8 cellular contexts compared by ENCODE assay signal in genomic region chr2:88986931-88987330, GRCh38.
DNase-seq lines count a peak whose midpoint lies in the region; ATAC-seq and TF ChIP-seq lines count a peak whose summit lies in the region.
"Not testable (repeated sequence)": the region's sequence is repeated elsewhere in the genome, so short reads cannot be mapped to it uniquely, and the experiment has no call there.

No MANE protein-coding gene starts in this region.

- not testable (repeated sequence) for H3K79me1 ChIP-seq in trophoblast cell (ENCODE audit: low read length)

- H3K36me3 Mint-ChIP-seq in activated CD4-positive, alpha-beta T cell treated with anti-CD3 and anti-CD28 coated beads for 36 hours (ENCODE audit: low read depth): not testable (repeated sequence)

- H3K4me2 ChIP-seq in OCI-LY1 (ENCODE audit: low read length); trophoblast cell (ENCODE audit: low read length): not testable (repeated sequence)

- not testable (repeated sequence) for H3K27me3 ChIP-seq in OCI-LY1 (ENCODE audit: insufficient read depth, low read length); trophoblast cell (ENCODE audit: insufficient read depth, low read length)

- TF ChIP-seq CTCF in 22Rv1 (IDR thresholded peaks at IDR 0.05): peak; percentile 23
- TF ChIP-seq CTCF in OCI-LY1 (IDR thresholded peaks at IDR 0.05; ENCODE audit: low read length): peak; percentile 16; the same call in 1 of the 2 replicates
- TF ChIP-seq CTCF in epithelial cell of proximal tubule (conservative IDR thresholded peaks at IDR 0.05; ENCODE audit: low read depth, low read length): peak; percentile 44

- H3K14ac ChIP-seq in trophoblast cell (ENCODE audit: low read length): not testable (repeated sequence)

- H3K36me3 ChIP-seq in OCI-LY1 (ENCODE audit: insufficient read depth, low read length); trophoblast cell (ENCODE audit: control insufficient read depth in 1 of 2, insufficient read depth in 2 of 2, low read length in 2 of 2): not testable (repeated sequence)

- H2BK5ac ChIP-seq in trophoblast cell (ENCODE audit: low read depth, low read length, poor library complexity): not testable (repeated sequence)

- CTCF ChIA-PET in activated CD4-positive, alpha-beta T cell treated with anti-CD3 and anti-CD28 coated beads for 36 hours (lab: Charles Lee): not testable (repeated sequence)

- H4K12ac ChIP-seq in trophoblast cell (ENCODE audit: low read depth, low read length): not testable (repeated sequence)

- not testable (repeated sequence) for H3K27ac ChIP-seq in 22Rv1; OCI-LY1 (ENCODE audit: low read depth, low read length, poor library complexity, severe bottlenecking); trophoblast cell (ENCODE audit: low read depth, low read length)

- H3K9ac ChIP-seq in OCI-LY1 (ENCODE audit: low read length); trophoblast cell (ENCODE audit: low read length): not testable (repeated sequence)

- not testable (repeated sequence) for H3K4me3 ChIP-seq in OCI-LY1 (ENCODE audit: low read depth, low read length, poor library complexity, severe bottlenecking); epithelial cell of proximal tubule (ENCODE audit: low read depth, low read length); trophoblast cell (ENCODE audit: low read depth, low read length)

- H3F3A ChIP-seq in OCI-LY1 (ENCODE audit: insufficient read depth, low read length): not testable (repeated sequence)

- not testable (repeated sequence) for H2BK12ac ChIP-seq in trophoblast cell (ENCODE audit: low read length)

- H2AK5ac ChIP-seq in trophoblast cell (ENCODE audit: low read length): not testable (repeated sequence)

- not testable (repeated sequence) for H3K27me3 Mint-ChIP-seq in activated CD4-positive, alpha-beta T cell treated with anti-CD3 and anti-CD28 coated beads for 36 hours

- H3K23ac ChIP-seq in trophoblast cell (ENCODE audit: low read length): not testable (repeated sequence)

- not testable (repeated sequence) for H3K9me2 ChIP-seq in OCI-LY1 (ENCODE audit: low read depth, low read length)

- H3K27ac Mint-ChIP-seq in activated CD4-positive, alpha-beta T cell treated with anti-CD3 and anti-CD28 coated beads for 36 hours: not testable (repeated sequence)

- not testable (repeated sequence) for H2BK120ac ChIP-seq in trophoblast cell (ENCODE audit: insufficient read depth, low read length, poor library complexity)

- not testable (repeated sequence) for H4K20me1 ChIP-seq in OCI-LY1 (ENCODE audit: insufficient read depth, low read length)

- intact Hi-C loops in activated CD4-positive, alpha-beta T cell treated with anti-CD3 and anti-CD28 coated beads for 36 hours (cut with DNase I, micrococcal nuclease): not testable (repeated sequence)

- not testable (repeated sequence) for H3K9me3 ChIP-seq in OCI-LY1 (ENCODE audit: low read length); trophoblast cell (ENCODE audit: insufficient read depth, low read depth, low read length)

- not testable (repeated sequence) for H3K4ac ChIP-seq in trophoblast cell (ENCODE audit: low read depth, low read length)

- H3K79me2 ChIP-seq in OCI-LY1 (ENCODE audit: insufficient read depth, low read length); trophoblast cell (ENCODE audit: control insufficient read depth, insufficient read depth, low read length, poor library complexity): not testable (repeated sequence)

- H3K18ac ChIP-seq in trophoblast cell (ENCODE audit: low read length): not testable (repeated sequence)

- not testable (repeated sequence) for ATAC-seq in activated CD4-positive, alpha-beta T cell treated with anti-CD3 and anti-CD28 coated beads for 36 hours

- peak; percentile 41 for DNase-seq in DMS 273 (lab: John Stamatoyannopoulos, UW; ENCODE audit: unreplicated experiment)
- DNase-seq in HT-29 (ENCODE audit: low spot score): peak; percentile 45
- DNase-seq in NCI-H2081 (lab: John Stamatoyannopoulos, UW): peak; percentile 1 to 55
- peak; percentile 15 for DNase-seq in activated CD4-positive, alpha-beta T cell treated with anti-CD3 and anti-CD28 coated beads for 36 hours
- not testable (repeated sequence) for DNase-seq in epithelial cell of proximal tubule (ENCODE audit: low read depth)
- peak; percentile 30 to 48 for DNase-seq in trophoblast cell

- WGBS in trophoblast cell (ENCODE audit: extremely low coverage, insufficient coverage, insufficient read length): no CpG with 5 or more reads among the region's 4 CpGs

- not testable (repeated sequence) for H4K8ac ChIP-seq in trophoblast cell (ENCODE audit: low read depth, low read length)

- POLR2A ChIA-PET in activated CD4-positive, alpha-beta T cell treated with anti-CD3 and anti-CD28 coated beads for 36 hours (lab: Charles Lee): not testable (repeated sequence)

- H3K9me3 Mint-ChIP-seq in activated CD4-positive, alpha-beta T cell treated with anti-CD3 and anti-CD28 coated beads for 36 hours (ENCODE audit: low read depth): not testable (repeated sequence)

- not testable (repeated sequence) for H4K91ac ChIP-seq in trophoblast cell (ENCODE audit: low read depth, low read length)

- not testable (repeated sequence) for H3K4me3 Mint-ChIP-seq in activated CD4-positive, alpha-beta T cell treated with anti-CD3 and anti-CD28 coated beads for 36 hours

- H2AFZ ChIP-seq in OCI-LY1 (ENCODE audit: low read length); trophoblast cell (ENCODE audit: insufficient read depth, low read length, poor library complexity): not testable (repeated sequence)

- not testable (repeated sequence) for H3K4me1 Mint-ChIP-seq in activated CD4-positive, alpha-beta T cell treated with anti-CD3 and anti-CD28 coated beads for 36 hours

- not testable (repeated sequence) for H3K4me1 ChIP-seq in OCI-LY1 (ENCODE audit: insufficient read depth, low read length, severe bottlenecking); trophoblast cell (ENCODE audit: control insufficient read depth in 1 of 2, insufficient read depth in 2 of 2, low read length in 2 of 2)
